ENCODE assay signal across 15 cellular contexts in the genomic region with DNA sequence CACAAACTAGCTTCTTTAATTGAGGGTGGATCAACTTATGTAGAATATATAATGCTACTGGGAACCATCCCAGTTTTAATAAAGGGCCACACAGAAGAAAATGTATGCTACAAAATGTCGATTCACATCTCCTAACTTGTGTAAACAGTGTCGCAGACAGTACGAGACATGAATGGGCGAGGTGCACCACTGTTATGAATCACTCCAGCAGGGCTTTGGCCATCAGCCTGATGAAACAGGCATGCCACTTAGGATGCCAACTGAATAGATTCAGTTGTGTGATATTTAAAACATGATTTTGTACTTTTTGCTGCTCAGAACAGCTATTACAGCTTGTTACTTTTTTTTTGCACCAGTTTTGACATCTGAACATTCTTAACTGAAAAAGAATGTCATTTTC.
A peak's percentile ranks its signal among the peaks of the same experiment; 100 is the strongest.
DNase-seq lines count a peak whose midpoint lies in the region; ATAC-seq and TF ChIP-seq lines count a peak whose summit lies in the region.
"Had no signal": no experiment of that assay in that cellular context is flagged by ENCODE, and none has a peak within 500 bp of the region (broad histone marks: within the 10 kb centered on the region; RNA-seq: fewer than 3 reads in every experiment).

No MANE protein-coding gene starts in this region.

- ATAC-seq in GM21825 (IDR thresholded peaks at IDR 0.05; ENCODE audit: unreplicated experiment) (no peak), GM19395 (IDR thresholded peaks at IDR 0.05; ENCODE audit: unreplicated experiment) (no peak)
- ATAC-seq: GM23338 had no signal

- TF ChIP-seq CTCF in choroid plexus epithelial cell (conservative IDR thresholded peaks at IDR 0.05; ENCODE audit: low read depth, low read length) = no peak

- H3K4me3 ChIP-seq in choroid plexus epithelial cell (ENCODE audit: low read depth, low read length) = no peak overlapping the region
- H3K4me3 ChIP-seq: esophagus squamous epithelium, GM23338, PC-9, spleen had no signal

- DNase-seq in Ammon's horn (ENCODE audit: low spot score) = peak; percentile 69
- DNase-seq in LoVo (ENCODE audit: low spot score) = peak; percentile 31
- peak; percentile 26 for DNase-seq in choroid plexus epithelial cell (ENCODE audit: low read depth)
- DNase-seq in mucosa of gallbladder (ENCODE audit: low spot score) = peak; percentile 26
- DNase-seq in NCI-H1694 treated with DMSO at 0.1 percent for 48 hours (lab: John Stamatoyannopoulos, UW) = no peak
- DNase-seq in activated T-cell treated with anti-CD3 and anti-CD28 coated beads, Interleukin-2, amount 50 U/mL, for 1 hour = no peak
- DNase-seq: activated T-cell treated with anti-CD3 and anti-CD28 coated beads, Interleukin-2, amount 50 U/mL, for 24 hours; esophagus squamous epithelium; kidney; NCI-H2081 treated with DMSO at 0.1 percent for 48 hours; spleen had no signal

Comparison
In these comparisons a context has a peak if more than half of its experiments do, and no peak if none do; other contexts are left out.
1. DNase-seq: peak in Ammon's horn (single experiment), LoVo (single experiment), choroid plexus epithelial cell (single experiment) and mucosa of gallbladder (single experiment); none in NCI-H1694 treated with DMSO at 0.1 percent for 48 hours (single experiment) and activated T-cell treated with anti-CD3 and anti-CD28 coated beads, Interleukin-2, amount 50 U/mL, for 1 hour (single experiment).